Comparison of ENCODE assay signal across 1 cellular context in genomic region chr9:85731128-85731630, GRCh38.
A peak's percentile ranks its signal among the peaks of the same experiment; 100 is the strongest.
TF ChIP-seq lines count a peak whose summit lies in the region.

No MANE protein-coding gene starts in this region.

TF ChIP-seq in HepG2, 621 proteins besides CTCF, POLR2A, EP300 and RAD21:
- no peak for TF ChIP-seq CEBPZ (IDR thresholded peaks at IDR 0.05; ENCODE audit: low read length)
- peak; percentile 88 for TF ChIP-seq ZNF7 (CRISPR knock-in tag; IDR thresholded peaks at IDR 0.05)
